ENCODE assay signal across 23 cellular contexts in genomic region chr22:20295262-20296064, GRCh38.
"Had no signal": no experiment of that assay in that cellular context is flagged by ENCODE, and none has a peak within 500 bp of the region (broad histone marks: within the 10 kb centered on the region; RNA-seq: fewer than 3 reads in every experiment).

No MANE protein-coding gene starts in this region.

- ATAC-seq: foreskin keratinocyte; left cardiac atrium; lower lobe of right lung; natural killer cell treated with Interleukin-12 subunit alpha and Interleukin-12 subunit beta and Interleukin-15 and Interleukin-18, amount 100 ng/mL, for 72 hours; sciatic nerve; stimulated activated memory B cell treated with anti-CD40 and anti-IgM and Interleukin-4, amounts not matched to agents 10 μg/mL and 1 μg/mL and 100 μg/mL, for 72 hours had no signal

- H3K79me2 ChIP-seq: hepatocyte had no signal

- FAIRE-seq: colon, endothelial cell of umbilical vein, kidney had no signal

- H3K27ac ChIP-seq: foreskin keratinocyte, hepatocyte, left ventricle myocardium inferior, lower lobe of right lung, spleen, testis, tibial nerve had no signal

- H3K4me2 ChIP-seq: hepatocyte had no signal

- H3K36me3 Mint-ChIP-seq: memory B cell; natural killer cell treated with Interleukin-12 subunit alpha and Interleukin-12 subunit beta and Interleukin-15 and Interleukin-18, amount 100 ng/mL, for 72 hours; stimulated activated memory B cell treated with anti-CD40 and anti-IgM and Interleukin-4, amounts not matched to agents 10 μg/mL and 1 μg/mL and 100 μg/mL, for 72 hours had no signal

- H3K9me3 ChIP-seq: left ventricle myocardium inferior, lower lobe of right lung, spleen, testis, tibial nerve had no signal

- H2AFZ ChIP-seq: hepatocyte had no signal

- H3K27me3 Mint-ChIP-seq: natural killer cell treated with Interleukin-12 subunit alpha and Interleukin-12 subunit beta and Interleukin-15 and Interleukin-18, amount 100 ng/mL, for 72 hours; stimulated activated naive CD8-positive, alpha-beta T cell treated with anti-CD3 and anti-CD28 coated beads, Interleukin-15, Interleukin-2, amounts not matched to agents 100 ng/mL and 50 ng/mL, for 24 hours had no signal

- H3K27me3 ChIP-seq: hepatocyte, testis had no signal

- H3K27ac Mint-ChIP-seq: dendritic cell treated with granulocyte-macrophage colony-stimulating factor and Interleukin-4, amounts not matched to agents 40 ng/mL and 50 ng/mL, for 4 days; memory B cell; natural killer cell treated with Interleukin-12 subunit alpha and Interleukin-12 subunit beta and Interleukin-15 and Interleukin-18, amount 100 ng/mL, for 72 hours; stimulated activated memory B cell treated with anti-CD40 and anti-IgM and Interleukin-4, amounts not matched to agents 10 μg/mL and 1 μg/mL and 100 μg/mL, for 72 hours; stimulated activated naive CD8-positive, alpha-beta T cell treated with anti-CD3 and anti-CD28 coated beads, Interleukin-15, Interleukin-2, amounts not matched to agents 100 ng/mL and 50 ng/mL, for 24 hours had no signal

- H3K9me3 Mint-ChIP-seq: dendritic cell treated with granulocyte-macrophage colony-stimulating factor and Interleukin-4, amounts not matched to agents 40 ng/mL and 50 ng/mL, for 4 days; memory B cell; natural killer cell treated with Interleukin-12 subunit alpha and Interleukin-12 subunit beta and Interleukin-15 and Interleukin-18, amount 100 ng/mL, for 72 hours; stimulated activated memory B cell treated with anti-CD40 and anti-IgM and Interleukin-4, amounts not matched to agents 10 μg/mL and 1 μg/mL and 100 μg/mL, for 72 hours; stimulated activated naive CD8-positive, alpha-beta T cell treated with anti-CD3 and anti-CD28 coated beads, Interleukin-15, Interleukin-2, amounts not matched to agents 100 ng/mL and 50 ng/mL, for 24 hours had no signal

- DNase-seq: erythroblast; foreskin keratinocyte; head of caudate nucleus; kidney; left cardiac atrium; left ventricle myocardium inferior; lower lobe of right lung; midbrain; spleen; stimulated activated CD4-positive, alpha-beta T cell treated with anti-CD3 and anti-CD28 coated beads, Interleukin-15, amount 100 ng/mL, for 24 hours; stimulated activated CD4-positive, alpha-beta T cell treated with anti-CD3 and anti-CD28 coated beads, Interleukin-1b, Interleukin-23, amount 100 ng/mL, for 48 hours; stimulated activated CD4-positive, alpha-beta T cell treated with anti-CD3 and anti-CD28 coated beads, Interleukin-4, amount 100 ng/mL, for 24 hours; testis had no signal

- H3K36me3 ChIP-seq: left ventricle myocardium inferior, lower lobe of right lung, spleen, tibial nerve had no signal

- H3K4me1 ChIP-seq: foreskin keratinocyte, testis had no signal

- H3K4me3 ChIP-seq: hepatocyte, left ventricle myocardium inferior, lower lobe of right lung, spleen, testis, tibial nerve had no signal

- H3K4me3 Mint-ChIP-seq: dendritic cell treated with granulocyte-macrophage colony-stimulating factor and Interleukin-4, amounts not matched to agents 40 ng/mL and 50 ng/mL, for 4 days; memory B cell; natural killer cell treated with Interleukin-12 subunit alpha and Interleukin-12 subunit beta and Interleukin-15 and Interleukin-18, amount 100 ng/mL, for 72 hours; stimulated activated memory B cell treated with anti-CD40 and anti-IgM and Interleukin-4, amounts not matched to agents 10 μg/mL and 1 μg/mL and 100 μg/mL, for 72 hours; stimulated activated naive CD8-positive, alpha-beta T cell treated with anti-CD3 and anti-CD28 coated beads, Interleukin-15, Interleukin-2, amounts not matched to agents 100 ng/mL and 50 ng/mL, for 24 hours had no signal
